ENCODE assay signal across 10 cellular contexts in the genomic region with DNA sequence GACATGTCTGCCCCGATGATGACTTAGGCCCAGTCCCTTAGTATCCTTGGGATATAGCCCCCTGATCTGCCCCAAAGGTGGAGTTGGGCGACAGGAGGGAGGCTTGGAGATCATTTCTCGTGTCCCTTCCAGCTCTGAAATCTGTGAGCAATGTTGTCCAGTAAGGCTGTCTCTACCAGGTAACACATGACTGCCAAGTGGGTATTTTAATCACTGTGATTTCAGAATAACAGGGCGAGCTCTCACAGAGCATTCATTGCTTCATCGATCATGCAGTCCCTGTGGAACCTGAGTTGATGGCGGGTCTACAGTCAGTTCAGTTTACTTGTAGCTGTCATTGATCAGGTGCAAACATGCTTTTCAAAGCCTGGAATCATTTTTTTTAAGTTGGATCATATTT. TPM values are rescaled to one million over a fixed set of nuclear protein-coding genes. Genes with fewer than 3 reads are reported as not detected.
A peak's percentile ranks its signal among the peaks of the same experiment; 100 is the strongest.
DNase-seq lines count a peak whose midpoint lies in the region; ATAC-seq, FAIRE-seq and TF ChIP-seq lines count a peak whose summit lies in the region.
"Had no signal": no experiment of that assay in that cellular context is flagged by ENCODE, and none has a peak within 500 bp of the region (broad histone marks: within the 10 kb centered on the region; RNA-seq: fewer than 3 reads in every experiment).

No MANE protein-coding gene starts in this region.

- peaks cover 0 to 14% of the 10 kb centered on the region in 2 donors for H3K4me1 ChIP-seq in small intestine (ENCODE audit: control insufficient read depth in 2 of 2, insufficient read depth in 1 of 2, low read depth in 1 of 2, low read length in 1 of 2)

- no peaks in the 10 kb centered on the region for H3K4me1 Mint-ChIP-seq in T-cell

- peak overlapping the region in 1 of 2 donors; percentile 34 for H3K4me3 ChIP-seq in small intestine (ENCODE audit: low read depth in 1 of 2, low read length in 2 of 2)

- in situ Hi-C loops in GM13977 (cut with MboI; ENCODE audit: low pct_unique_long_range_greater_than_20kb, low sequenced_read_pairs, unreplicated experiment), result no loop called here

- peaks cover 14% of the 10 kb centered on the region for H3K36me3 Mint-ChIP-seq in T-cell

- ATAC-seq in T-cell (replicated peaks in 1 of 4) (no peak), HG02938 (IDR thresholded peaks at IDR 0.05; ENCODE audit: unreplicated experiment) (no peak)

- no peaks in the 10 kb centered on the region for H3K27me3 Mint-ChIP-seq in T-cell
- H3K27me3 Mint-ChIP-seq: activated naive CD8-positive, alpha-beta T cell treated with anti-CD3 and anti-CD28 coated beads, Interleukin-2, amount 10 ng/mL, durations not matched to agents 7 days and 5 days had no signal

- no peak for FAIRE-seq in small intestine (lab: Jason Lieb, UNC)

- no peak overlapping the region for H3K27ac Mint-ChIP-seq in T-cell
- H3K27ac Mint-ChIP-seq: activated naive CD8-positive, alpha-beta T cell treated with anti-CD3 and anti-CD28 coated beads, Interleukin-2, amount 10 ng/mL, durations not matched to agents 7 days and 5 days had no signal

- H3K9me3 ChIP-seq in small intestine (ENCODE audit: control insufficient read depth, low read depth), result no peaks in the 10 kb centered on the region

- no peak overlapping the region for H3K4me3 Mint-ChIP-seq in T-cell
- H3K4me3 Mint-ChIP-seq: activated naive CD8-positive, alpha-beta T cell treated with anti-CD3 and anti-CD28 coated beads, Interleukin-2, amount 10 ng/mL, durations not matched to agents 7 days and 5 days had no signal

- H3K27ac ChIP-seq in small intestine (ENCODE audit: low read depth in 1 of 2, low read length in 1 of 2), result peak overlapping the region; percentile 86

- H3K27me3 ChIP-seq in small intestine (ENCODE audit: control insufficient read depth in 2 of 2, insufficient read depth in 2 of 2, low read length in 2 of 2), result no peaks in the 10 kb centered on the region

- peaks cover 0 to 6% (median 4%) of the 10 kb centered on the region in 3 donors for H3K9me3 Mint-ChIP-seq in T-cell

- TF ChIP-seq CTCF in GM13977 (IDR thresholded peaks at IDR 0.05; ENCODE audit: extremely low read depth, insufficient read depth, missing control alignments), result no peak

- POLR2A ChIA-PET in T-cell (lab: Charles Lee), result no interaction called here

- CTCF ChIA-PET in T-cell (lab: Charles Lee), result no interaction called here

- H3K36me3 ChIP-seq in small intestine (ENCODE audit: control insufficient read depth in 2 of 2, insufficient read depth in 2 of 2, low read length in 2 of 2), result no peaks in the 10 kb centered on the region

- DNase-seq in GM13977 (ENCODE audit: low spot score) (peak; percentile 54), NAMALWA (ENCODE audit: low spot score) (peak; percentile 17), germinal center (ENCODE audit: low spot score) (peak; percentile 21), small intestine (no peak), DMS 273 treated with DMSO at 0.1 percent for 48 hours (lab: John Stamatoyannopoulos, UW) (no peak), T-cell (no peak), occipital lobe (lab: John Stamatoyannopoulos, UW) (no peak)
- DNase-seq: activated CD4-positive, alpha-beta T cell treated with anti-CD3 and anti-CD28 coated beads for 4 hours; activated naive CD8-positive, alpha-beta T cell treated with anti-CD3 and anti-CD28 coated beads, Interleukin-2, amount 10 ng/mL, durations not matched to agents 7 days and 5 days had no signal

- 90 to 93% (median 92%) methylated on average over 6 of the region's 6 CpGs for WGBS in small intestine, 3 donors

RNA-seq across cellular contexts. Expression of a gene that starts 39.2 kb away (rescaled TPM):
- polyA plus RNA-seq in small intestine, result 10 to 100 TPM in 2 of 3 donors, 1 to 10 TPM in 1; 8.6 to 13.0 (median 12.8) TPM
- total RNA-seq in T-cell (10 to 100 TPM; 26.8 to 35.8 (median 27.6) TPM), occipital lobe (15.3 TPM)

Comparison
In these comparisons a context has a peak if more than half of its experiments do, and no peak if none do; other contexts are left out.
1. DNase-seq: peak in GM13977 (single experiment), NAMALWA (single experiment) and germinal center (single experiment); none in small intestine (single experiment), DMS 273 treated with DMSO at 0.1 percent for 48 hours (single experiment), T-cell (0 of 34) and occipital lobe (single experiment).